1 cellular context compared by ENCODE assay signal in the genomic region with DNA sequence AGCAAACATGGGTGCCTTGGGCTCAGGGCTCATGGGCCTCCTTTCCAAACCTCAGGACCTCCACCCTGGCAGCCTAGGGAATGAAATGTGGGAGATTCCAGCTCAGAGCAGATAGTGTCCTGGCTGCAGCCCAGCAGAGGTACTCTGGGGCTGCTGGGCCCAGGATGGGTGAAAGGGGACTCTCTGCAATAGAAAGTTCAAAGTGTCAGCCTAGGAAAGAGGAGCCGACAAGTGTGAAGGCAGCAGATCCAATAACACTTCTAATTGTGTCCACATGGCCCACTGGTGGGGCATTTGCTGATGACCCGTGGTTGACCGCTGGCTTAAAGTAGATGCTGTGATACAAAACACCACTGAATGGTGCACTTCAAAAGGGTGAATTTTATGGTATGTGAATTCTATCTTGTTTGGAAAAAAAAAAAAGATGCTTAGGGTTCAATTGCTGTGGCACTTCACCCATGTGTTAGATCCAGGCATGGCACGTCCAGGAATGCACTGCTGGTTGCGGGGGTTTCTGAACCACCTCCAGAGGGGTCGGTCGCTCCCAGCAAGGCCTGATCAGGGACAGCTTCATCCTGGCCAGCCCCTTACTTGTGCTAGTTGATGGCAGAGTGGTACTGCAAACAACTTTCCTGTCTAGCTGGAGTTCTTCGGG.
TF ChIP-seq lines count a peak whose summit lies in the region.

No MANE protein-coding gene starts in this region.

TF ChIP-seq in SK-N-SH, 30 proteins besides CTCF, POLR2A, EP300 and RAD21 (continued from another document):
- TF ChIP-seq, protein P1, sequence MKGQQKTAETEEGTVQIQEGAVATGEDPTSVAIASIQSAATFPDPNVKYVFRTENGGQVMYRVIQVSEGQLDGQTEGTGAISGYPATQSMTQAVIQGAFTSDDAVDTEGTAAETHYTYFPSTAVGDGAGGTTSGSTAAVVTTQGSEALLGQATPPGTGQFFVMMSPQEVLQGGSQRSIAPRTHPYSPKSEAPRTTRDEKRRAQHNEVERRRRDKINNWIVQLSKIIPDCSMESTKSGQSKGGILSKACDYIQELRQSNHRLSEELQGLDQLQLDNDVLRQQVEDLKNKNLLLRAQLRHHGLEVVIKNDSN (IDR thresholded peaks at IDR 0.05; ENCODE audit: borderline replicate concordance, low read depth) = no peak
- TF ChIP-seq YY1 (IDR thresholded peaks at IDR 0.05; ENCODE audit: low read depth) = no peak
- TF ChIP-seq, protein P2, sequence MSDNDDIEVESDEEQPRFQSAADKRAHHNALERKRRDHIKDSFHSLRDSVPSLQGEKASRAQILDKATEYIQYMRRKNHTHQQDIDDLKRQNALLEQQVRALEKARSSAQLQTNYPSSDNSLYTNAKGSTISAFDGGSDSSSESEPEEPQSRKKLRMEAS (IDR thresholded peaks at IDR 0.05; ENCODE audit: low read depth) = 0 out of 2 replicates have a peak, but pooled peaks have one; percentile 5
